In genomic region chr12:790608-791007, GRCh38 we compare ENCODE assay signal across 1 cellular context.
TF ChIP-seq lines count a peak whose summit lies in the region.

No MANE protein-coding gene starts in this region.

TF ChIP-seq in WTC11, 78 proteins besides CTCF, POLR2A, EP300 and RAD21 (continued from another document):
- TF ChIP-seq PRDM15 (CRISPR knock-in tag; IDR thresholded peaks at IDR 0.05) (no peak), ELF4 (CRISPR knock-in tag; IDR thresholded peaks at IDR 0.05; ENCODE audit: low read depth) (no peak), ERG (CRISPR knock-in tag; IDR thresholded peaks at IDR 0.05) (no peak), ZBTB43 (CRISPR knock-in tag; IDR thresholded peaks at IDR 0.05) (no peak)
